Comparison of ENCODE assay signal across 8 cellular contexts in genomic region chr17:68458260-68459029, GRCh38. TPM values are rescaled to one million over a fixed set of nuclear protein-coding genes. Genes with fewer than 3 reads are reported as not detected.
DNase-seq lines count a peak whose midpoint lies in the region; ATAC-seq, FAIRE-seq and TF ChIP-seq lines count a peak whose summit lies in the region.

No MANE protein-coding gene starts in this region.

- no peak overlapping the region for H3K18ac ChIP-seq in mesenchymal stem cell (ENCODE audit: low read depth in 1 of 2, low read length in 2 of 2)

- intact Hi-C loops in Right ventricle myocardium superior (cut with DNase I), result loop anchor here (5.0 kb wide), 1 partner anchor 196 kb away; no protein-coding TSS in a partner anchor
- intact Hi-C loops in vagina (cut with DNase I), result loop anchor here (5.0 kb wide), 1 partner anchor 211 kb away; the partner anchor contains the start of gene AMZ2

- no peaks in the 10 kb centered on the region for H3K36me3 Mint-ChIP-seq in astrocyte (ENCODE audit: low read depth, unreplicated experiment)

- no peaks in the 10 kb centered on the region for H3K9me3 ChIP-seq in right atrium auricular region
- H3K9me3 ChIP-seq in astrocyte (ENCODE audit: insufficient read depth, low read depth, low read length), result no peaks in the 10 kb centered on the region
- H3K9me3 ChIP-seq in mesenchymal stem cell (ENCODE audit: control insufficient read depth, low read length), result no peaks in the 10 kb centered on the region
- H3K9me3 ChIP-seq in vagina, result no peaks in the 10 kb centered on the region

- H3K4me1 Mint-ChIP-seq in astrocyte (ENCODE audit: low read depth, unreplicated experiment), result peaks cover 23% of the 10 kb centered on the region

- H3K23ac ChIP-seq in mesenchymal stem cell (ENCODE audit: low read length in 2 of 2), result no peak overlapping the region

- H3K36me3 ChIP-seq in right atrium auricular region, result no peaks in the 10 kb centered on the region
- no peaks in the 10 kb centered on the region for H3K36me3 ChIP-seq in astrocyte (ENCODE audit: insufficient read depth, low read length)
- H3K36me3 ChIP-seq in mesenchymal stem cell (ENCODE audit: control insufficient read depth in 1 of 2, insufficient read depth in 2 of 2, low read depth in 1 of 2, low read length in 2 of 2), result peaks cover 0 to 14% of the 10 kb centered on the region in 2 experiments
- H3K36me3 ChIP-seq in vagina, result no peaks in the 10 kb centered on the region

- no peaks in the 10 kb centered on the region for H3K27me3 Mint-ChIP-seq in astrocyte (ENCODE audit: low read depth, unreplicated experiment)

- peak overlapping the region; percentile 90 for H3K27ac Mint-ChIP-seq in astrocyte (ENCODE audit: unreplicated experiment)

- H3K27ac ChIP-seq in right atrium auricular region, result peak overlapping the region; percentile 91 to 95
- H3K27ac ChIP-seq in astrocyte (ENCODE audit: low read depth, low read length), result peak overlapping the region; percentile 61
- H3K27ac ChIP-seq in mesenchymal stem cell (ENCODE audit: low read length, poor library complexity, severe bottlenecking), result no peak overlapping the region
- peak overlapping the region; percentile 91 for H3K27ac ChIP-seq in vagina

- no peak overlapping the region for H3K14ac ChIP-seq in mesenchymal stem cell (ENCODE audit: low read length in 2 of 2)

- peak overlapping the region; percentile 94 for H3K4me2 ChIP-seq in astrocyte (ENCODE audit: low read length)
- peak overlapping the region; percentile 94 for H3K4me2 ChIP-seq in mesenchymal stem cell (ENCODE audit: low read length, poor library complexity, severe bottlenecking)

- TF ChIP-seq CTCF in right atrium auricular region (IDR thresholded peaks at IDR 0.05), result no peak
- TF ChIP-seq CTCF in astrocyte (IDR thresholded peaks at IDR 0.05; ENCODE audit: insufficient read depth, low read depth, low read length), result no peak
- no peak for TF ChIP-seq CTCF in vagina (IDR thresholded peaks at IDR 0.05)

- no peak overlapping the region for H2BK5ac ChIP-seq in mesenchymal stem cell (ENCODE audit: low read depth, low read length, poor library complexity, severe bottlenecking)

- no peak overlapping the region for H2BK15ac ChIP-seq in mesenchymal stem cell (ENCODE audit: low read depth, poor library complexity, severe bottlenecking)

- H3K4me3 ChIP-seq in right atrium auricular region (peak overlapping the region; percentile 47 to 62), astrocyte (ENCODE audit: insufficient read depth, low read depth, low read length) (peak overlapping the region; percentile 67), mesenchymal stem cell (ENCODE audit: insufficient read depth in 1 of 2, low read depth in 1 of 2, low read length in 2 of 2) (peak overlapping the region in 1 of 2 experiments; percentile 86), vagina (peak overlapping the region; percentile 53 to 55)

- H4K91ac ChIP-seq in mesenchymal stem cell (ENCODE audit: low read length), result no peak overlapping the region

- H3K79me1 ChIP-seq in mesenchymal stem cell (replicated peaks; ENCODE audit: low read length, poor library complexity, severe bottlenecking), result peaks cover 2% of the 10 kb centered on the region

- WGBS in mesenchymal stem cell, result 46% methylated on average over 5 of the region's 12 CpGs

- H4K20me1 ChIP-seq in astrocyte (ENCODE audit: insufficient read depth, low read length), result peaks cover 26% of the 10 kb centered on the region

- peaks cover 0 to 61% of the 10 kb centered on the region in 2 donors for H3K4me1 ChIP-seq in right atrium auricular region
- peaks cover 19% of the 10 kb centered on the region for H3K4me1 ChIP-seq in astrocyte (ENCODE audit: insufficient read depth, low read length)
- H3K4me1 ChIP-seq in mesenchymal stem cell (ENCODE audit: control insufficient read depth, insufficient read depth, low read depth, low read length), result peaks cover 7% of the 10 kb centered on the region
- peaks cover 35% of the 10 kb centered on the region for H3K4me1 ChIP-seq in vagina

- H3K9ac ChIP-seq in astrocyte (ENCODE audit: low read length), result peak overlapping the region; percentile 80
- peak overlapping the region; percentile 94 for H3K9ac ChIP-seq in mesenchymal stem cell (ENCODE audit: low read length)

- no peak overlapping the region for H2BK120ac ChIP-seq in mesenchymal stem cell (ENCODE audit: low read depth, low read length)

- peaks cover 24% of the 10 kb centered on the region for H3K79me2 ChIP-seq in astrocyte (ENCODE audit: insufficient read depth, low read length)

- no peak overlapping the region for H4K8ac ChIP-seq in mesenchymal stem cell (ENCODE audit: low read length)

- H2AFZ ChIP-seq in astrocyte (ENCODE audit: low read depth, low read length) (peak overlapping the region; percentile 35), mesenchymal stem cell (ENCODE audit: low read depth, low read length) (no peak overlapping the region)

- no peak overlapping the region for H2BK12ac ChIP-seq in mesenchymal stem cell (ENCODE audit: low read length in 2 of 2)

- no peak for DNase-seq in right atrium auricular region (ENCODE audit: low spot score)
- DNase-seq in Right ventricle myocardium superior, result no peak
- DNase-seq in astrocyte (ENCODE audit: low read depth), result no peak
- DNase-seq in mesenchymal stem cell, result no peak
- DNase-seq in vagina (ENCODE audit: extremely low spot score in 2 of 2), result no peak
- no peak for DNase-seq in NAMALWA (ENCODE audit: low spot score)
- no peak for DNase-seq in NCI-H748 (lab: John Stamatoyannopoulos, UW; ENCODE audit: unreplicated experiment)

- ATAC-seq in Right ventricle myocardium superior (ENCODE audit: poor library complexity), result no peak
- ATAC-seq in HG03521 (IDR thresholded peaks at IDR 0.05; ENCODE audit: unreplicated experiment), result no peak

- H2AK5ac ChIP-seq in mesenchymal stem cell (ENCODE audit: low read length, severe bottlenecking), result no peak overlapping the region

- H3K9me3 Mint-ChIP-seq in astrocyte (ENCODE audit: unreplicated experiment), result no peaks in the 10 kb centered on the region

- no peak overlapping the region for H3K4ac ChIP-seq in mesenchymal stem cell (ENCODE audit: low read depth in 1 of 2, low read length in 2 of 2)

- FAIRE-seq in astrocyte (lab: Jason Lieb, UNC), result no peak

- peak overlapping the region; percentile 87 for H3K4me3 Mint-ChIP-seq in astrocyte (ENCODE audit: unreplicated experiment)

- no peak for TF ChIP-seq POLR2A in vagina (IDR thresholded peaks at IDR 0.05)

- H3K27me3 ChIP-seq in right atrium auricular region, result no peaks in the 10 kb centered on the region
- peaks cover 8% of the 10 kb centered on the region for H3K27me3 ChIP-seq in astrocyte (ENCODE audit: insufficient read depth, low read length)
- H3K27me3 ChIP-seq in mesenchymal stem cell (ENCODE audit: control insufficient read depth in 1 of 2, insufficient read depth in 1 of 2, low read length in 2 of 2), result no peaks in the 10 kb centered on the region
- no peaks in the 10 kb centered on the region for H3K27me3 ChIP-seq in vagina

RNA-seq across cellular contexts. Expression of gene WIPI1, which starts 1.1 kb away (rescaled TPM):
- total RNA-seq in right atrium auricular region, result 10 to 100 TPM; 50.3 to 76.2 TPM
- total RNA-seq in Right ventricle myocardium superior, result 63.7 TPM
- 83.5 and 92.4 TPM in 2 replicates for total RNA-seq in astrocyte
- 197 TPM for polyA plus RNA-seq in mesenchymal stem cell (2013, experiment 1 of 2)
- 194 TPM for polyA plus RNA-seq in mesenchymal stem cell (2013, experiment 2 of 2)
- 37.3 TPM for total RNA-seq in vagina

RNA-seq across cellular contexts. Expression of gene PRKAR1A, which starts 53.8 kb away (rescaled TPM):
- 100 to 1,000 TPM; 534 to 672 TPM for total RNA-seq in right atrium auricular region
- total RNA-seq in Right ventricle myocardium superior, result 607 TPM
- total RNA-seq in astrocyte, result 235 and 254 TPM in 2 replicates
- polyA plus RNA-seq in mesenchymal stem cell (2013, experiment 1 of 2), result 168 TPM
- polyA plus RNA-seq in mesenchymal stem cell (2013, experiment 2 of 2), result 173 TPM
- 186 TPM for total RNA-seq in vagina
